In genomic region chr3:159762238-159762637, GRCh38 we compare ENCODE assay signal across 9 cellular contexts.
A peak's percentile ranks its signal among the peaks of the same experiment; 100 is the strongest.
DNase-seq lines count a peak whose midpoint lies in the region; ATAC-seq and TF ChIP-seq lines count a peak whose summit lies in the region.
"Had no signal": no experiment of that assay in that cellular context is flagged by ENCODE, and none has a peak within 500 bp of the region (broad histone marks: within the 10 kb centered on the region; RNA-seq: fewer than 3 reads in every experiment).

No MANE protein-coding gene starts in this region.

- no peak overlapping the region for H3K23ac ChIP-seq in neuronal stem cell (ENCODE audit: low read depth, low read length, poor library complexity)

- peak overlapping the region; percentile 96 for H3K4me2 ChIP-seq in PC-3 (ENCODE audit: low read length)
- peak overlapping the region; percentile 2 for H3K4me2 ChIP-seq in fibroblast of lung (ENCODE audit: extremely low read depth, insufficient read depth, low read length)
- no peak overlapping the region for H3K4me2 ChIP-seq in neuronal stem cell (ENCODE audit: insufficient read depth, low read length, poor library complexity, severe bottlenecking)

- no TSS peak for BruUV-seq in PC-3 (replicated peaks; lab: Mats Ljungman, UMichigan)

- no peak overlapping the region for H2BK120ac ChIP-seq in neuronal stem cell (ENCODE audit: low read depth, low read length)

- H3K27me3 ChIP-seq in PC-3 (ENCODE audit: low read length) (no peaks in the 10 kb centered on the region), fibroblast of lung (ENCODE audit: control insufficient read depth, insufficient read depth, low read length) (no peaks in the 10 kb centered on the region), rectal smooth muscle tissue (ENCODE audit: control insufficient read depth, insufficient read depth, low read length) (no peaks in the 10 kb centered on the region), neuronal stem cell (ENCODE audit: control insufficient read depth in 3 of 3, insufficient read depth in 3 of 3, low read depth in 1 of 3, low read length in 3 of 3) (peaks cover 0 to 79% (median 10%) of the 10 kb centered on the region in 3 experiments)

- H3K9me2 ChIP-seq in PC-3 (replicated peaks; ENCODE audit: low read length) = no peaks in the 10 kb centered on the region

- no peak overlapping the region for H2BK5ac ChIP-seq in neuronal stem cell (ENCODE audit: low read length)

- no peak overlapping the region for H3K14ac ChIP-seq in neuronal stem cell (ENCODE audit: low read length)

- no peaks in the 10 kb centered on the region for H3K79me1 ChIP-seq in neuronal stem cell (ENCODE audit: low read depth, low read length)

- H2AFZ ChIP-seq in PC-3 (ENCODE audit: low read length) = peak overlapping the region; percentile 78
- no peak overlapping the region for H2AFZ ChIP-seq in fibroblast of lung (ENCODE audit: low read length)
- H2AFZ ChIP-seq in neuronal stem cell (ENCODE audit: low read length) = no peak overlapping the region

- H4K91ac ChIP-seq in neuronal stem cell (ENCODE audit: low read depth, low read length, poor library complexity) = no peak overlapping the region

- H3K36me3 ChIP-seq in PC-3 (ENCODE audit: low read depth, low read length) = no peaks in the 10 kb centered on the region
- no peaks in the 10 kb centered on the region for H3K36me3 ChIP-seq in fibroblast of lung (ENCODE audit: control insufficient read depth, insufficient read depth, low read length)
- no peaks in the 10 kb centered on the region for H3K36me3 ChIP-seq in rectal smooth muscle tissue (ENCODE audit: control insufficient read depth, insufficient read depth, low read length)
- H3K36me3 ChIP-seq in mucosa of descending colon (ENCODE audit: low read depth) = no peaks in the 10 kb centered on the region
- H3K36me3 ChIP-seq in neuronal stem cell (replicated peaks in 1 of 2; ENCODE audit: control insufficient read depth in 2 of 2, insufficient read depth in 2 of 2, low read length in 2 of 2) = no peaks in the 10 kb centered on the region
- H3K36me3 ChIP-seq: WERI-Rb-1 had no signal

- no peak overlapping the region for H3K4ac ChIP-seq in neuronal stem cell (ENCODE audit: low read length)

- no peak overlapping the region for H2BK12ac ChIP-seq in neuronal stem cell (ENCODE audit: low read length)

- POLR2A ChIA-PET in PC-3 (lab: Charles Lee; ENCODE audit: unreplicated experiment) = interaction anchor here (0.5 kb wide), 1 partner anchor 66 kb away, joined by 3 read pairs; no protein-coding TSS in a partner anchor

- no peak overlapping the region for H4K8ac ChIP-seq in neuronal stem cell (ENCODE audit: low read depth, low read length)

- H3K9me3 ChIP-seq in PC-3 (ENCODE audit: low read length) (no peaks in the 10 kb centered on the region), fibroblast of lung (ENCODE audit: control insufficient read depth, insufficient read depth, low read depth, low read length) (no peaks in the 10 kb centered on the region), mucosa of descending colon (no peaks in the 10 kb centered on the region), neuronal stem cell (replicated peaks in 1 of 2; ENCODE audit: control insufficient read depth in 2 of 2, insufficient read depth in 1 of 2, low read depth in 1 of 2, low read length in 2 of 2) (no peaks in the 10 kb centered on the region)

- H3K27ac ChIP-seq in PC-3 (ENCODE audit: low read length) (peak overlapping the region; percentile 90), fibroblast of lung (ENCODE audit: insufficient read depth, low read length) (peak overlapping the region; percentile 90), rectal smooth muscle tissue (ENCODE audit: low read depth, low read length) (peak overlapping the region; percentile 97), neuronal stem cell (replicated peaks; ENCODE audit: low read length) (no peak overlapping the region)
- H3K27ac ChIP-seq: WERI-Rb-1 had no signal

- H3K4me1 ChIP-seq in PC-3 (ENCODE audit: insufficient read depth, low read length) = peaks cover 38% of the 10 kb centered on the region
- H3K4me1 ChIP-seq in fibroblast of lung (ENCODE audit: control insufficient read depth, extremely low read depth, insufficient read depth, low read length) = peaks cover 15% of the 10 kb centered on the region
- peaks cover 16% of the 10 kb centered on the region for H3K4me1 ChIP-seq in rectal smooth muscle tissue (ENCODE audit: control insufficient read depth, insufficient read depth, low read length)
- H3K4me1 ChIP-seq in mucosa of descending colon (ENCODE audit: low read depth) = peaks cover 8% of the 10 kb centered on the region
- peaks cover 13 to 16% of the 10 kb centered on the region in 2 donors for H3K4me1 ChIP-seq in neuronal stem cell (ENCODE audit: control insufficient read depth in 2 of 2, insufficient read depth in 1 of 2, low read depth in 1 of 2, low read length in 2 of 2)

- H3K79me2 ChIP-seq in PC-3 (ENCODE audit: low read length) = peaks cover 23% of the 10 kb centered on the region
- H3K79me2 ChIP-seq in fibroblast of lung (ENCODE audit: control insufficient read depth, insufficient read depth, low read length) = peaks cover 15% of the 10 kb centered on the region

- H3K18ac ChIP-seq in neuronal stem cell (ENCODE audit: low read length) = no peak overlapping the region

- intact Hi-C loops in PC-3 (cut with micrococcal nuclease) = loop anchor here (1.0 to 10.0 kb wide), 5 partner anchors 30 to 597 kb away; no protein-coding TSS in a partner anchor
- intact Hi-C loops in mucosa of descending colon (cut with DNase I, micrococcal nuclease) = no loop called here

- H2BK15ac ChIP-seq in neuronal stem cell (ENCODE audit: low read length) = no peak overlapping the region

- H3F3A ChIP-seq in PC-3 (ENCODE audit: low read length, unreplicated experiment) = no peaks in the 10 kb centered on the region

- CTCF ChIA-PET in PC-3 (lab: Charles Lee) = interaction anchor here (0.6 kb wide), 1 partner anchor 46 kb away, joined by 3 read pairs; no protein-coding TSS in a partner anchor

- H3K4me3 ChIP-seq in PC-3 (ENCODE audit: low read length) (peak overlapping the region; percentile 76), fibroblast of lung (replicated peaks in 1 of 4; ENCODE audit: control extremely low read depth in 1 of 4, insufficient read depth in 1 of 4, low read depth in 3 of 4, low read length in 4 of 4) (peak overlapping the region in 1 of 4 experiments; percentile 72), rectal smooth muscle tissue (ENCODE audit: low read length) (no peak overlapping the region), mucosa of descending colon (no peak overlapping the region), neuronal stem cell (ENCODE audit: low read length in 2 of 2) (no peak overlapping the region)

- H3K9ac ChIP-seq in PC-3 (ENCODE audit: low read length) (peak overlapping the region; percentile 84), fibroblast of lung (ENCODE audit: insufficient read depth, low read length) (no peak overlapping the region), rectal smooth muscle tissue (ENCODE audit: low read length) (no peak overlapping the region), neuronal stem cell (ENCODE audit: low read depth, low read length, poor library complexity) (no peak overlapping the region)

- in situ Hi-C loops in G401 (cut with HindIII; ENCODE audit: low sequenced_read_pairs) = no loop called here

- no peak overlapping the region for H2AK5ac ChIP-seq in neuronal stem cell (ENCODE audit: low read depth, low read length)

- peak; percentile 43 for DNase-seq in G401 (ENCODE audit: low spot score)
- peak; percentile 76 for DNase-seq in PC-3
- peak in 1 of 2 donors; percentile 63 for DNase-seq in fibroblast of lung (ENCODE audit: low read depth in 2 of 2)
- DNase-seq in occipital lobe (lab: John Stamatoyannopoulos, UW) = no peak
- no peak for DNase-seq in mucosa of descending colon
- DNase-seq in neuronal stem cell (ENCODE audit: low spot score) = no peak

- TF ChIP-seq CTCF in PC-3 (conservative IDR thresholded peaks at IDR 0.05; ENCODE audit: low read depth, low read length) (no peak), fibroblast of lung (conservative IDR thresholded peaks at IDR 0.05 in 1 of 2, IDR thresholded peaks at IDR 0.05 in 1 of 2; ENCODE audit: low read depth in 1 of 2, low read length in 2 of 2) (no peak), mucosa of descending colon (IDR thresholded peaks at IDR 0.05) (no peak)

- H4K20me1 ChIP-seq in PC-3 (ENCODE audit: low read length) = peaks cover 12% of the 10 kb centered on the region
- no peaks in the 10 kb centered on the region for H4K20me1 ChIP-seq in fibroblast of lung (ENCODE audit: control insufficient read depth, extremely low read depth, insufficient read depth, low read length)

- no CpG with 5 or more reads among the region's 4 CpGs for WGBS in neuronal stem cell (ENCODE audit: extremely low coverage in 2 of 2, insufficient read length in 2 of 2, insufficient replicate concordance in 1 of 2), 2 donors

- ATAC-seq in PC-3 = peak; percentile 11
- no peak for ATAC-seq in mucosa of descending colon
- no peak for ATAC-seq in GM21423 (IDR thresholded peaks at IDR 0.05; ENCODE audit: unreplicated experiment)

Comparison
In these comparisons a context has a peak if more than half of its experiments do, and no peak if none do; other contexts are left out.
1. DNase-seq: peak in G401 (single experiment) and PC-3 (single experiment); none in occipital lobe (single experiment), mucosa of descending colon (0 of 3) and neuronal stem cell (single experiment).